In genomic region chr1:32741067-32741416, GRCh38 we compare ENCODE assay signal across 8 cellular contexts. TPM values are rescaled to one million over a fixed set of nuclear protein-coding genes. Genes with fewer than 3 reads are reported as not detected.
DNase-seq lines count a peak whose midpoint lies in the region; ATAC-seq and TF ChIP-seq lines count a peak whose summit lies in the region.

No MANE protein-coding gene starts in this region.

- H2AFZ ChIP-seq in parathyroid adenoma: peak overlapping the region; percentile 86

- H3K27me3 ChIP-seq in Caco-2 (replicated peaks; ENCODE audit: control insufficient read depth, insufficient read depth, low read length) (no peaks in the 10 kb centered on the region), parathyroid adenoma (ENCODE audit: control insufficient read depth, insufficient read depth, low read length) (no peaks in the 10 kb centered on the region)

- peak overlapping the region; percentile 69 for H3K27ac ChIP-seq in parathyroid adenoma

- H3K4me3 ChIP-seq in Caco-2 (ENCODE audit: low read depth, low read length) (peak overlapping the region; percentile 76), fibroblast of the aortic adventitia (ENCODE audit: low read depth, low read length) (peak overlapping the region; percentile 73), parathyroid adenoma (ENCODE audit: low read depth, low read length) (peak overlapping the region; percentile 56)

- H3K4me1 ChIP-seq in Caco-2 (peaks cover 40% of the 10 kb centered on the region), parathyroid adenoma (peaks cover 4% of the 10 kb centered on the region)

- H3K4me3 Mint-ChIP-seq in Caco-2 (ENCODE audit: unreplicated experiment): peak overlapping the region; percentile 70

- peaks cover 25% of the 10 kb centered on the region for H3K36me3 Mint-ChIP-seq in Caco-2 (ENCODE audit: insufficient read depth, unreplicated experiment)

- CTCF ChIA-PET in Caco-2 (lab: Charles Lee): no interaction called here

- no peaks in the 10 kb centered on the region for H3K9me3 Mint-ChIP-seq in Caco-2 (ENCODE audit: unreplicated experiment)

- no peak overlapping the region for H3K9ac ChIP-seq in parathyroid adenoma

- ATAC-seq in SK-N-SH treated with all-trans-retinoic acid at 6 μM for 48 hours (peak; percentile 13; the same call in 1 of the 3 replicates), HG02870 (IDR thresholded peaks at IDR 0.05; ENCODE audit: unreplicated experiment) (no peak)

- H3K27ac Mint-ChIP-seq in Caco-2 (ENCODE audit: unreplicated experiment): peak overlapping the region; percentile 29

- no peaks in the 10 kb centered on the region for H3K9me3 ChIP-seq in Caco-2
- no peaks in the 10 kb centered on the region for H3K9me3 ChIP-seq in parathyroid adenoma (ENCODE audit: control insufficient read depth, low read length)

- intact Hi-C loops in Caco-2 (cut with micrococcal nuclease; ENCODE audit: unreplicated experiment): loop anchor here (1.0 kb wide), 1 partner anchor 19 kb away; no protein-coding TSS in a partner anchor

- TSS peak; percentile 58 for BruUV-seq in Caco-2 (replicated peaks; lab: Mats Ljungman, UMichigan)

- H3K36me3 ChIP-seq in Caco-2 (ENCODE audit: control insufficient read depth, insufficient read depth, low read length) (no peaks in the 10 kb centered on the region), parathyroid adenoma (ENCODE audit: control insufficient read depth, insufficient read depth, low read length) (no peaks in the 10 kb centered on the region)

- peaks cover 14% of the 10 kb centered on the region for H3K4me1 Mint-ChIP-seq in Caco-2 (ENCODE audit: low read depth, unreplicated experiment)

- H3K27me3 Mint-ChIP-seq in Caco-2 (ENCODE audit: insufficient read depth, unreplicated experiment): no peaks in the 10 kb centered on the region

- no peak for DNase-seq in Caco-2
- no peak for DNase-seq in fibroblast of the aortic adventitia (ENCODE audit: low read depth)
- no peak for DNase-seq in RPMI8226
- no peak for DNase-seq in putamen (ENCODE audit: low spot score)
- DNase-seq in NCI-H748 treated with DMSO at 0.1 percent for 48 hours (lab: John Stamatoyannopoulos, UW): no peak

- H3K4me2 ChIP-seq in parathyroid adenoma (ENCODE audit: low read length): peak overlapping the region; percentile 63

- peaks cover 2% of the 10 kb centered on the region for H3K79me2 ChIP-seq in parathyroid adenoma

- POLR2A ChIA-PET in Caco-2 (lab: Charles Lee): no interaction called here

- TF ChIP-seq CTCF in Caco-2 (IDR thresholded peaks at IDR 0.05; ENCODE audit: insufficient read depth in 1 of 2, low read depth in 1 of 2, low read length in 1 of 2, severe bottlenecking in 1 of 2, unreplicated experiment in 1 of 2) (no peak), fibroblast of the aortic adventitia (IDR thresholded peaks at IDR 0.05; ENCODE audit: insufficient read depth, low read length) (no peak), parathyroid adenoma (IDR thresholded peaks at IDR 0.05) (no peak)

TF ChIP-seq in SK-N-SH treated with all-trans-retinoic acid at 6 μM for 48 hours, 23 proteins besides CTCF, POLR2A, EP300 and RAD21:
- TF ChIP-seq CREB5 (CRISPR knock-in tag; IDR thresholded peaks at IDR 0.05; ENCODE audit: low read depth): no peak
- TF ChIP-seq ESRRG (CRISPR knock-in tag; IDR thresholded peaks at IDR 0.05): no peak
- no peak for TF ChIP-seq ZFP30 (CRISPR knock-in tag; IDR thresholded peaks at IDR 0.05)
- no peak for TF ChIP-seq TCF4 (CRISPR knock-in tag; IDR thresholded peaks at IDR 0.05; ENCODE audit: borderline replicate concordance)
- no peak for TF ChIP-seq GLIS3 (CRISPR knock-in tag; IDR thresholded peaks at IDR 0.05)
- no peak for TF ChIP-seq ZNF565 (CRISPR knock-in tag; conservative IDR thresholded peaks at IDR 0.05; ENCODE audit: low read depth)
- no peak for TF ChIP-seq CSRNP3 (CRISPR knock-in tag; IDR thresholded peaks at IDR 0.05)
- TF ChIP-seq CSDC2 (CRISPR knock-in tag; IDR thresholded peaks at IDR 0.05): no peak
- no peak for TF ChIP-seq POU6F1 (CRISPR knock-in tag; IDR thresholded peaks at IDR 0.05; ENCODE audit: borderline replicate concordance, low read depth)
- no peak for TF ChIP-seq BACH2 (CRISPR knock-in tag; IDR thresholded peaks at IDR 0.05; ENCODE audit: borderline replicate concordance)
- no peak for TF ChIP-seq OSR1 (CRISPR knock-in tag; IDR thresholded peaks at IDR 0.05)
- TF ChIP-seq RARB (CRISPR knock-in tag; IDR thresholded peaks at IDR 0.05): no peak
- TF ChIP-seq ZNF70 (CRISPR knock-in tag; IDR thresholded peaks at IDR 0.05): no peak
- no peak for TF ChIP-seq SNAI2 (CRISPR knock-in tag; IDR thresholded peaks at IDR 0.05)
- TF ChIP-seq PPARA (CRISPR knock-in tag; IDR thresholded peaks at IDR 0.05; ENCODE audit: borderline replicate concordance): no peak
- TF ChIP-seq ISL1 (CRISPR knock-in tag; IDR thresholded peaks at IDR 0.05): no peak
- no peak for TF ChIP-seq TSHZ2 (CRISPR knock-in tag; IDR thresholded peaks at IDR 0.05)

RNA-seq across cellular contexts. Expression of gene SYNC, which starts 38.5 kb away (rescaled TPM):
- total RNA-seq in Caco-2 (2022): 0.20 TPM in 1 of 2 replicates, not detected in the other
- total RNA-seq in fibroblast of the aortic adventitia (ENCODE audit: low replicate concordance): 141 and 240 TPM in 2 replicates

Comparison
In these comparisons a context has a peak if more than half of its experiments do, and no peak if none do; other contexts are left out.
1. RNA of gene SYNC, which starts 38.5 kb away (total RNA-seq): 141 to 240 TPM in fibroblast of the aortic adventitia; 0.20 TPM in Caco-2; every median in the first group is over 100 times any median in the second.
2. Peak in every context shown above with its lines, with median percentiles within 50 percentile points of each other: H3K4me3 ChIP-seq.